Comparison of ENCODE assay signal across 8 cellular contexts in genomic region chr7:107168233-107169119, GRCh38. TPM values are rescaled to one million over a fixed set of nuclear protein-coding genes. Genes with fewer than 3 reads are reported as not detected.
DNase-seq lines count a peak whose midpoint lies in the region; ATAC-seq, FAIRE-seq and TF ChIP-seq lines count a peak whose summit lies in the region.

Gene HBP1 (plus strand): TSS chr7:107169003. CDS start chr7:107179894, 10,891 bp downstream.

- intact Hi-C loops in CD14-positive monocyte (cut with micrococcal nuclease) (loop anchor here (5.0 to 10.0 kb wide), 4 partner anchors 296 to 746 kb away; partner anchors contain the start of genes DLD (in 1 of the 2) and PIK3CG (in 1 of the 2)), HepG2 (cut with micrococcal nuclease; ENCODE audit: unreplicated experiment) (loop anchor here (2.0 to 10.0 kb wide), 2 partner anchors 22 to 884 kb away; partner anchors contain the start of gene NAMPT)
- intact Hi-C loops in activated CD4-positive, alpha-beta memory T cell treated with anti-CD3 and anti-CD28 coated beads for 36 hours (cut with micrococcal nuclease) = loop anchor here (1.0 to 5.0 kb wide), 15 partner anchors 12 to 1401 kb away; partner anchors contain the start of genes CCDC71L, COG5, DLD and DNAJB9

- BruUV-seq in HepG2 (replicated peaks; lab: Mats Ljungman, UMichigan) = no TSS peak

- peaks cover 35% of the 10 kb centered on the region for H3K79me2 ChIP-seq in HepG2 (ENCODE audit: insufficient read depth, low read length)

- peaks cover 35% of the 10 kb centered on the region for H4K20me1 ChIP-seq in HepG2 (ENCODE audit: insufficient read depth, low read length)

- CTCF ChIA-PET in activated CD4-positive, alpha-beta memory T cell treated with anti-CD3 and anti-CD28 coated beads for 36 hours (lab: Charles Lee) = interaction anchor here (0.6 to 4.5 kb wide), 7 partner anchors 12 to 575 kb away, joined by 3 to 36 read pairs (median 6); partner anchors contain the start of genes CBLL1 and CCDC71L
- CTCF ChIA-PET in HepG2 (lab: Yijun Ruan, JAX; ENCODE audit: low intra/inter-chr PET ratio, low total read pairs) = interaction anchor here (1.2 kb wide), 1 partner anchor 21 kb away, joined by 3 read pairs; no protein-coding TSS in a partner anchor

- in situ Hi-C loops in HepG2 (cut with HindIII; ENCODE audit: extremely low pct_ligation_motif_present, low pct_unique_long_range_greater_than_20kb) = no loop called here

- peaks cover 19% of the 10 kb centered on the region for H3K4me1 Mint-ChIP-seq in CD14-positive monocyte
- peaks cover 32% of the 10 kb centered on the region for H3K4me1 Mint-ChIP-seq in activated CD4-positive, alpha-beta memory T cell treated with anti-CD3 and anti-CD28 coated beads for 36 hours (ENCODE audit: low read depth)

- peak; percentile 99 for FAIRE-seq in HepG2 (lab: Jason Lieb, UNC)

- under 1% methylated on average over 41 of the region's 44 CpGs for WGBS in HepG2 (ENCODE audit: low lambda C conversion rate)

- peak; percentile 47 to 67; a peak in 3 of 4 replicates for TF ChIP-seq POLR2A in HepG2 (IDR thresholded peaks at IDR 0.05; ENCODE audit: insufficient read depth in 1 of 2, low read depth in 2 of 2, low read length in 2 of 2)

- peaks cover 0 to 3% (median 0%) of the 10 kb centered on the region in 7 donors for H3K9me3 Mint-ChIP-seq in CD14-positive monocyte
- no peaks in the 10 kb centered on the region for H3K9me3 Mint-ChIP-seq in activated CD4-positive, alpha-beta memory T cell treated with anti-CD3 and anti-CD28 coated beads for 36 hours

- DNase-seq in CD14-positive monocyte (ENCODE audit: low spot score) = peak; percentile 99
- peak; percentile 98 for DNase-seq in NCI-H82 treated with DMSO at 0.1 percent for 48 hours (lab: John Stamatoyannopoulos, UW; ENCODE audit: unreplicated experiment)
- peak; percentile 99 for DNase-seq in activated CD4-positive, alpha-beta memory T cell treated with anti-CD3 and anti-CD28 coated beads for 36 hours
- DNase-seq in dermis microvascular lymphatic vessel endothelial cell (ENCODE audit: low read depth in 2 of 2) = peak; percentile 100
- peak; percentile 100 for DNase-seq in HepG2 (ENCODE audit: low spot score)
- DNase-seq in stimulated activated CD4-positive, alpha-beta T cell treated with anti-CD3 and anti-CD28 coated beads, Interleukin-4, amount 100 ng/mL, for 1 hour = peak; percentile 94

- no peaks in the 10 kb centered on the region; a peak in 1 of 5 replicates for H3K27me3 ChIP-seq in HepG2 (ENCODE audit: control insufficient read depth in 1 of 2, insufficient read depth in 2 of 2, low read length in 2 of 2)

- peak within 1 kb of the TSS; percentile 98 to 100 (median 99) for H3K27ac Mint-ChIP-seq in CD14-positive monocyte
- H3K27ac Mint-ChIP-seq in activated CD4-positive, alpha-beta memory T cell treated with anti-CD3 and anti-CD28 coated beads for 36 hours = peak within 1 kb of the TSS; percentile 97

- peaks cover 7 to 8% of the 10 kb centered on the region in 2 donors for H3K36me3 Mint-ChIP-seq in CD14-positive monocyte
- H3K36me3 Mint-ChIP-seq in activated CD4-positive, alpha-beta memory T cell treated with anti-CD3 and anti-CD28 coated beads for 36 hours = no peaks in the 10 kb centered on the region

- H2AFZ ChIP-seq in HepG2 (ENCODE audit: low read length) = peak within 1 kb of the TSS; percentile 90

- peak; percentile 87 for ATAC-seq in GM19438 (IDR thresholded peaks at IDR 0.05; ENCODE audit: low read depth, unreplicated experiment)
- peak; percentile 87 for ATAC-seq in HG03575 (IDR thresholded peaks at IDR 0.05; ENCODE audit: extremely low read depth, insufficient number of reproducible peaks, low FRiP score, unreplicated experiment)
- ATAC-seq in HepG2 = peak; percentile 94

- H3K4me3 Mint-ChIP-seq in CD14-positive monocyte = peak within 1 kb of the TSS; percentile 92 to 95
- H3K4me3 Mint-ChIP-seq in activated CD4-positive, alpha-beta memory T cell treated with anti-CD3 and anti-CD28 coated beads for 36 hours = peak within 1 kb of the TSS; percentile 96

- peak within 1 kb of the TSS; percentile 97 to 100 (median 98) for H3K4me3 ChIP-seq in HepG2 (replicated peaks in 1 of 3; ENCODE audit: insufficient read depth in 1 of 3, low read depth in 2 of 3, low read length in 3 of 3)

- no peak; a peak in 1 of 4 replicates for TF ChIP-seq EP300 in HepG2 (IDR thresholded peaks at IDR 0.05; ENCODE audit: low read depth in 2 of 2, low read length in 2 of 2)
- peak; percentile 17; the same call in 1 of the 2 replicates for TF ChIP-seq EP300 in HepG2 (CRISPR knock-in tag; IDR thresholded peaks at IDR 0.05; ENCODE audit: borderline replicate concordance)

- H3K9me3 ChIP-seq in HepG2 (ENCODE audit: low read length) = no peaks in the 10 kb centered on the region

- H3K9ac ChIP-seq in HepG2 (ENCODE audit: insufficient read depth, low read depth, low read length) = peak within 1 kb of the TSS; percentile 89

- H3K27me3 Mint-ChIP-seq in CD14-positive monocyte (ENCODE audit: low read depth in 3 of 3) = peaks cover 0 to 1% (median 0%) of the 10 kb centered on the region in 3 donors
- peaks cover 2% of the 10 kb centered on the region for H3K27me3 Mint-ChIP-seq in activated CD4-positive, alpha-beta memory T cell treated with anti-CD3 and anti-CD28 coated beads for 36 hours

- POLR2A ChIA-PET in activated CD4-positive, alpha-beta memory T cell treated with anti-CD3 and anti-CD28 coated beads for 36 hours (lab: Charles Lee) = interaction anchor here (0.7 to 3.0 kb wide), 15 partner anchors 11 to 1363 kb away, joined by 3 to 24 read pairs (median 4); partner anchors contain the start of genes CBLL1, COG5, DUS4L and NAMPT
- POLR2A ChIA-PET in HepG2 (lab: Yijun Ruan, JAX) = interaction anchor here (0.6 to 3.6 kb wide), 18 partner anchors 9 to 1401 kb away, joined by 3 to 28 read pairs (median 5); partner anchors contain the start of genes BCAP29, CBLL1, DNAJB9 and NAMPT

- peak within 1 kb of the TSS; percentile 96 for H3K27ac ChIP-seq in HepG2 (ENCODE audit: extremely low read length, insufficient read depth, low read length)

- TF ChIP-seq RAD21 in HepG2 (CRISPR knock-in tag; IDR thresholded peaks at IDR 0.05) = peak; percentile 38; the same call in 1 of the 2 replicates

- TF ChIP-seq CTCF in CD14-positive monocyte (IDR thresholded peaks at IDR 0.05) (no peak), HepG2 (CRISPR knock-in tag; IDR thresholded peaks at IDR 0.05) (no peak)

- peaks cover 7% of the 10 kb centered on the region for H3K4me1 ChIP-seq in HepG2 (ENCODE audit: insufficient read depth, low read length)

- H3K36me3 ChIP-seq in HepG2 (replicated peaks in 1 of 2; ENCODE audit: control insufficient read depth in 1 of 2, insufficient read depth in 2 of 2, low read length in 2 of 2) = 0 out of 5 replicates have a peak, but pooled peaks cover 0 to 3% of the 10 kb centered on the region in 2 experiments

- peak within 1 kb of the TSS; percentile 97 for H3K4me2 ChIP-seq in HepG2 (ENCODE audit: low read depth, low read length)

TF ChIP-seq in HepG2, 621 proteins besides CTCF, POLR2A, EP300 and RAD21 (continues in another document):
- TF ChIP-seq PRMT3 (CRISPR knock-in tag; IDR thresholded peaks at IDR 0.05; ENCODE audit: borderline replicate concordance, low read depth) (no peak), ASH2L (IDR thresholded peaks at IDR 0.05; ENCODE audit: insufficient read length, low read depth, low read length) (peak; percentile 41), ZNF558 (CRISPR knock-in tag; IDR thresholded peaks at IDR 0.05; ENCODE audit: borderline replicate concordance) (no peak), SSRP1 (CRISPR knock-in tag; IDR thresholded peaks at IDR 0.05) (no peak), TEF (CRISPR knock-in tag; IDR thresholded peaks at IDR 0.05) (no peak), ZNF30 (CRISPR knock-in tag; IDR thresholded peaks at IDR 0.05) (no peak)

RNA-seq across cellular contexts. Expression of gene HBP1, which starts in this region (rescaled TPM):
- polyA plus RNA-seq in CD14-positive monocyte = 10 to 100 TPM; 44.7 to 52.9 TPM
- total RNA-seq in activated CD4-positive, alpha-beta memory T cell treated with anti-CD3 and anti-CD28 coated beads for 36 hours = 10 to 100 TPM; 24.3 to 26.7 TPM
- 152 and 210 TPM in 2 replicates for total RNA-seq in dermis microvascular lymphatic vessel endothelial cell
- total RNA-seq in HepG2 (2016; rRNA removed; fragmentation: Illumina TruSeq; extraction: Trizol) = 22.9 and 29.8 TPM in 2 replicates
- total RNA-seq in HepG2 (2016; cell fraction: cytosol; rRNA removed; fragmentation: Illumina TruSeq; extraction: Trizol; ENCODE audit: low read depth) = 4.4 and 5.2 TPM in 2 replicates
- 19.6 and 28.9 TPM in 2 replicates for total RNA-seq in HepG2 (2016; cell fraction: insoluble cytoplasmic fraction; rRNA removed; fragmentation: Illumina TruSeq; extraction: Trizol)
- total RNA-seq in HepG2 (2016; cell fraction: membrane; rRNA removed; fragmentation: Illumina TruSeq; extraction: Trizol) = 8.0 and 9.4 TPM in 2 replicates
- 16.5 and 18.0 TPM in 2 replicates for total RNA-seq in HepG2 (2016; cell fraction: nucleus; rRNA removed; fragmentation: Illumina TruSeq; extraction: Trizol)
- 37.8 and 44.1 TPM in 2 replicates for polyA plus RNA-seq in HepG2 (2011; rRNA removed)
- 24.4 and 33.9 TPM in 2 replicates for polyA plus RNA-seq in HepG2 (2011; cell fraction: cytosol; rRNA removed)
- polyA plus RNA-seq in HepG2 (2011; cell fraction: nucleus; rRNA removed) = 24.5 and 27.2 TPM in 2 replicates
- 40.5 and 54.8 TPM in 2 replicates for polyA plus RNA-seq in HepG2 (2012)
- polyA plus RNA-seq in HepG2 (2016; cell fraction: cytosol; fragmentation: Illumina TruSeq; extraction: Trizol; ENCODE audit: low read depth) = 1.5 TPM in 2 replicates
- polyA plus RNA-seq in HepG2 (2016; cell fraction: insoluble cytoplasmic fraction; fragmentation: Illumina TruSeq; extraction: Trizol; ENCODE audit: low read depth) = 21.0 and 21.2 TPM in 2 replicates
- polyA plus RNA-seq in HepG2 (2016; cell fraction: membrane; fragmentation: Illumina TruSeq; extraction: Trizol; ENCODE audit: low read depth) = 3.2 and 3.9 TPM in 2 replicates
- 13.2 and 18.0 TPM in 2 replicates for polyA plus RNA-seq in HepG2 (2016; cell fraction: nucleus; fragmentation: Illumina TruSeq; extraction: Trizol; ENCODE audit: insufficient read depth, low read depth)
- polyA minus RNA-seq in HepG2 (2011; rRNA and poly(A)+ RNA removed; ENCODE audit: low replicate concordance) = 46.4 and 47.9 TPM in 2 replicates
- 25.5 and 31.9 TPM in 2 replicates for polyA minus RNA-seq in HepG2 (2011; cell fraction: cytosol; rRNA and poly(A)+ RNA removed)
- polyA minus RNA-seq in HepG2 (2011; cell fraction: nucleus; rRNA and poly(A)+ RNA removed) = 109 and 115 TPM in 2 replicates

Comparison
In these comparisons a context has a peak if more than half of its experiments do, and no peak if none do; other contexts are left out.
1. Peak in every context shown above with its lines: DNase-seq, ATAC-seq, H3K4me3 ChIP-seq and H3K27ac ChIP-seq.